Comparison of ENCODE assay signal across 8 cellular contexts in the genomic region with DNA sequence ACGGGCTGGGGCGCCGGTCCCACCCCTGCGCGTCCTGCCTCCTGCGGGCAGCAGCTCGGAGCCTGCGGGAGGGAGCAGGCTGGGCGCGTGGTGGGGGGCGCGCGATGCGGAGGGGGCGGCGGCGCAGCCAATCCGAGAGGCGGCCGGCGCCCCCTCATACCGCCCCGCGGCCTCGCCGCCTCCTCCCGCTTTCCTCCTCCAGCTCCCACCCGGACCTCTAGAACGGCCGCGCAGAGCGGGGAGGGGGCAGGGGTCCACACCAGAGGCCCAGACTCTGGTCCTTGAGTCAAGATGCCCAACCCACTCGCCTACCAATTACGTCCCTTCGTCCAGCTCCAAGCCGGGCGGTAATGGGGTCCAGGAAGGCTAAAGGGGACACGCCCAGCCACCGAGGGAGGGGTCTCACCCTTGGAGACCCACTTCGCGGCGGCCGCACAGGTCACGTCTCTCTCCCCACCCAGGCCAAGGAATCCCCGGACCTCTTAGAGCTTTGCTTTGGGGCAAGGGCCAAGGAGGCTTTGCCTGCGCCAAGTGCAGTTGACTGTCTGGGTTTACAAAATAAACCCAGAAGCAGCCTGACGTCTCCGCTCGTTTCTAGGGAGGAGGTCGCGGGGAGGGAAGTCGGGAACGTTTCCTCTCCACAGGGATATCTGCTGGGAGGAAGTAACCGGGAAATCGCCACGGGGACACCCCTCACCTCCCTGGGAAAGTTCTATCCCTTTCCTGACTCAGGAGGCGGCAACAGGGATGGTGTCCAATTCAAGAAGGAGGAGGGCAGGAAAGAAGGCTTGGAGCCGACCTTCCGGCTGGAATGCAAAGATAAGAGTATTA.
DNase-seq lines count a peak whose midpoint lies in the region; ATAC-seq and TF ChIP-seq lines count a peak whose summit lies in the region.

A gene with protein sequence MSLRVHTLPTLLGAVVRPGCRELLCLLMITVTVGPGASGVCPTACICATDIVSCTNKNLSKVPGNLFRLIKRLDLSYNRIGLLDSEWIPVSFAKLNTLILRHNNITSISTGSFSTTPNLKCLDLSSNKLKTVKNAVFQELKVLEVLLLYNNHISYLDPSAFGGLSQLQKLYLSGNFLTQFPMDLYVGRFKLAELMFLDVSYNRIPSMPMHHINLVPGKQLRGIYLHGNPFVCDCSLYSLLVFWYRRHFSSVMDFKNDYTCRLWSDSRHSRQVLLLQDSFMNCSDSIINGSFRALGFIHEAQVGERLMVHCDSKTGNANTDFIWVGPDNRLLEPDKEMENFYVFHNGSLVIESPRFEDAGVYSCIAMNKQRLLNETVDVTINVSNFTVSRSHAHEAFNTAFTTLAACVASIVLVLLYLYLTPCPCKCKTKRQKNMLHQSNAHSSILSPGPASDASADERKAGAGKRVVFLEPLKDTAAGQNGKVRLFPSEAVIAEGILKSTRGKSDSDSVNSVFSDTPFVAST (minus strand): TSS at position 66 of the 831 bp plus-strand sequence. CDS start 957 bp downstream, outside the sequence.

- TF ChIP-seq CTCF in brain microvascular endothelial cell (IDR thresholded peaks at IDR 0.05; ENCODE audit: low read depth, low read length, missing control alignments): no peak

- DNase-seq in T-helper 2 cell: peak; percentile 2 to 51 (median 21)
- peak; percentile 61 for DNase-seq in brain microvascular endothelial cell
- DNase-seq in skeletal muscle cell (ENCODE audit: low read depth): no peak
- no peak for DNase-seq in NCI-H2081 treated with DMSO at 0.1 percent for 48 hours (lab: John Stamatoyannopoulos, UW)
- no peak for DNase-seq in SKM-1 treated with dmso at 0.1 percent for 144 hours (lab: John Stamatoyannopoulos, UW; ENCODE audit: unreplicated experiment)

- H3K4me1 ChIP-seq in iPS-20b (ENCODE audit: insufficient read depth, low read length): peaks cover 17% of the 10 kb centered on the region

- no peaks in the 10 kb centered on the region for H3K27me3 ChIP-seq in brain microvascular endothelial cell (replicated peaks)
- peaks cover 38% of the 10 kb centered on the region for H3K27me3 ChIP-seq in iPS-20b (ENCODE audit: insufficient read depth, low read length)

- H3K4me3 ChIP-seq in brain microvascular endothelial cell (ENCODE audit: low read depth, low read length) (peak within 1 kb of the TSS; percentile 78), iPS-20b (ENCODE audit: low read length) (peak within 1 kb of the TSS; percentile 83), skeletal muscle cell (ENCODE audit: low read depth, low read length) (peak within 1 kb of the TSS; percentile 73)

- H3K27ac ChIP-seq in brain microvascular endothelial cell (peak within 1 kb of the TSS; percentile 88), iPS-20b (ENCODE audit: low read length) (no peak within 1 kb of the TSS)

- H3K9ac ChIP-seq in iPS-20b (ENCODE audit: low read depth, low read length): peak within 1 kb of the TSS; percentile 43; the same call in 1 of the 2 replicates

- in situ Hi-C loops in brain microvascular endothelial cell (cut with HindIII; ENCODE audit: low pct_ligation_motif_present, low sequenced_read_pairs): no loop called here

- H3K36me3 ChIP-seq in brain microvascular endothelial cell (replicated peaks) (peaks cover 4% of the 10 kb centered on the region), iPS-20b (ENCODE audit: insufficient read depth, low read depth, low read length) (no peaks in the 10 kb centered on the region)

- ATAC-seq in GM18867 (IDR thresholded peaks at IDR 0.05; ENCODE audit: unreplicated experiment) (peak; percentile 26), HG03342 (IDR thresholded peaks at IDR 0.05; ENCODE audit: unreplicated experiment) (peak; percentile 37)

- no peaks in the 10 kb centered on the region for H3K9me3 ChIP-seq in iPS-20b (ENCODE audit: insufficient read depth, low read depth, low read length)

Comparison
In these comparisons a context has a peak if more than half of its experiments do, and no peak if none do; other contexts are left out.
1. DNase-seq: peak in T-helper 2 cell (5 of 5) and brain microvascular endothelial cell (single experiment); none in skeletal muscle cell (single experiment), NCI-H2081 treated with DMSO at 0.1 percent for 48 hours (single experiment) and SKM-1 treated with dmso at 0.1 percent for 144 hours (single experiment).
2. Peak in every context shown above with its lines, with median percentiles within 50 percentile points of each other: H3K4me3 ChIP-seq.